Comparison of ENCODE assay signal across 8 cellular contexts in the genomic region with DNA sequence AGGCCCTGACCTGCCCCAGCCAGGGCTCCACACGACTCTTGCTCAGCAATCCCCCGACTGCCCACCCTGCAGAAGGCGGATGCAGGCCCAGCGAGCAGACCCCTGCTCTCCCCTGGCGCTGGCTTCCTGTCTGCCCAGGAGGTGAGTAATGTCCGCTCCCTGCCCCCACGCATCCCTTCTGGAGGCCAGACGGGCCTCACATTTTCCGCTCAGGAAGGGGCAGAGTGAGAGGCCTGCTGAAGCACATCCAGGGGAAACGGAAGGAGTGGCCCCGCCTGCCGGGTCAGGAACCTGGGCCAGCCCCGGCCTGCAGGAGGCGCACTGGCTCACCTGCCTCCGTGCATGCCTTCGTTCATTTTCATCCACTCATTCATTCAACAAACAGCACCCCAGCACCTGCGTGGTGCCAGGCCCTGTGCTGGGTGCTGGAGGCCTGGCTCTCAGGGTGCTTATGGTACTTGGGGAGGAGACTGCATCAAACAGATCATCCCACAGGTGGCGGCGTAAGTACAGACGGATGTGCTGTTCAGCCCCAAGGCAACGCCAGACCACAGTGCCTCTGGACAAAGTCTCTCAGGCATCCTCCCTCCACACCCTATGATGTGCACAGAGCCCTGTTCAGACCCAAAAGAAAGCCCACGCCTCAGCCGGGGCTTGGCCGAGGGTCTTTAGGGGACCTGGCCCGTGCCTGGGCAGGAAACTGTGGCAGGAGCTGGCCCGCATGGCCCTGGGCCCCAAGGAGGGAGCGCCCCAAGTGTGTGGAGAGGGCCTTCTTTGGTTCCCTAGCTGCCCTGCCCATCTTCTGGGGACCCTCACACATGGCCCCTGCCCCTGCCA.
DNase-seq lines count a peak whose midpoint lies in the region; ATAC-seq and TF ChIP-seq lines count a peak whose summit lies in the region.

No MANE protein-coding gene starts in this region.

- no peaks in the 10 kb centered on the region for H3K9me3 ChIP-seq in HUES64 (ENCODE audit: insufficient read depth, low read depth, low read length)

- H3K27me3 Mint-ChIP-seq in activated CD8-positive, alpha-beta memory T cell treated with anti-CD3 and anti-CD28 coated beads, Interleukin-2, amount 10 ng/mL, durations not matched to agents 7 days and 5 days: no peaks in the 10 kb centered on the region

- CTCF ChIA-PET in activated CD8-positive, alpha-beta memory T cell treated with anti-CD3 and anti-CD28 coated beads, Interleukin-2, amount 10 ng/mL, durations not matched to agents 7 days and 5 days (lab: Charles Lee): interaction anchor here (1.5 kb wide), 1 partner anchor 11 kb away, joined by 3 read pairs; no protein-coding TSS in a partner anchor

- no peaks in the 10 kb centered on the region for H3K36me3 Mint-ChIP-seq in activated CD8-positive, alpha-beta memory T cell treated with anti-CD3 and anti-CD28 coated beads, Interleukin-2, amount 10 ng/mL, durations not matched to agents 7 days and 5 days

- H3K27ac Mint-ChIP-seq in activated CD8-positive, alpha-beta memory T cell treated with anti-CD3 and anti-CD28 coated beads, Interleukin-2, amount 10 ng/mL, durations not matched to agents 7 days and 5 days: no peak overlapping the region

- ATAC-seq in HG02938 (IDR thresholded peaks at IDR 0.05; ENCODE audit: unreplicated experiment): no peak
- no peak for ATAC-seq in activated CD8-positive, alpha-beta memory T cell treated with anti-CD3 and anti-CD28 coated beads, Interleukin-2, amount 10 ng/mL, durations not matched to agents 7 days and 5 days

- no peaks in the 10 kb centered on the region for H3K4me1 Mint-ChIP-seq in activated CD8-positive, alpha-beta memory T cell treated with anti-CD3 and anti-CD28 coated beads, Interleukin-2, amount 10 ng/mL, durations not matched to agents 7 days and 5 days

- H3K27ac ChIP-seq in HUES64 (ENCODE audit: low read depth, low read length): peak overlapping the region; percentile 64

- H3K27me3 ChIP-seq in HUES64 (ENCODE audit: insufficient read depth, low read length): no peaks in the 10 kb centered on the region

- DNase-seq in D341Med (ENCODE audit: low spot score): peak; percentile 80
- DNase-seq in activated CD4-positive, alpha-beta T cell treated with anti-CD3 and anti-CD28 coated beads, Interleukin-2, amount 50 U/mL, for 1 hour: peak; percentile 29
- peak; percentile 92 for DNase-seq in glomerular visceral epithelial cell (ENCODE audit: extremely low spot score)
- peak; percentile 63 for DNase-seq in retinal pigment epithelial cell (ENCODE audit: low read depth)
- DNase-seq in DMS79 treated with DMSO at 0.1 percent for 48 hours (lab: John Stamatoyannopoulos, UW): no peak
- no peak for DNase-seq in activated CD8-positive, alpha-beta memory T cell treated with anti-CD3 and anti-CD28 coated beads, Interleukin-2, amount 10 ng/mL, durations not matched to agents 7 days and 5 days

- H3K4me3 Mint-ChIP-seq in activated CD8-positive, alpha-beta memory T cell treated with anti-CD3 and anti-CD28 coated beads, Interleukin-2, amount 10 ng/mL, durations not matched to agents 7 days and 5 days: no peak overlapping the region

- H3K36me3 ChIP-seq in HUES64 (ENCODE audit: insufficient read depth, low read length): peaks cover 19% of the 10 kb centered on the region

- WGBS in HUES64: 68% methylated on average over 27 of the region's 27 CpGs

- H3K4me3 ChIP-seq in HUES64 (ENCODE audit: low read length): no peak overlapping the region
- H3K4me3 ChIP-seq in retinal pigment epithelial cell (ENCODE audit: low read length): no peak overlapping the region

- H3K9me3 Mint-ChIP-seq in activated CD8-positive, alpha-beta memory T cell treated with anti-CD3 and anti-CD28 coated beads, Interleukin-2, amount 10 ng/mL, durations not matched to agents 7 days and 5 days (ENCODE audit: low read depth): no peaks in the 10 kb centered on the region

- peak; percentile 75 for TF ChIP-seq CTCF in retinal pigment epithelial cell (conservative IDR thresholded peaks at IDR 0.05; ENCODE audit: low read depth, low read length)

- H3K4me1 ChIP-seq in HUES64 (ENCODE audit: insufficient read depth, low read length): peaks cover 23% of the 10 kb centered on the region

- no peak overlapping the region for H3K9ac ChIP-seq in HUES64 (ENCODE audit: low read depth, low read length)

Comparison
In these comparisons a context has a peak if more than half of its experiments do, and no peak if none do; other contexts are left out.
1. DNase-seq: peak in D341Med (single experiment), activated CD4-positive, alpha-beta T cell treated with anti-CD3 and anti-CD28 coated beads, Interleukin-2, amount 50 U/mL, for 1 hour (single experiment), glomerular visceral epithelial cell (single experiment) and retinal pigment epithelial cell (single experiment); none in DMS79 treated with DMSO at 0.1 percent for 48 hours (single experiment) and activated CD8-positive, alpha-beta memory T cell treated with anti-CD3 and anti-CD28 coated beads, Interleukin-2, amount 10 ng/mL, durations not matched to agents 7 days and 5 days (single experiment).